Comparison of ENCODE assay signal across 1 cellular context in genomic region chr2:241686649-241687425, GRCh38.
TF ChIP-seq lines count a peak whose summit lies in the region.

Gene DTYMK (minus strand): TSS chr2:241686815. CDS start chr2:241686783, 32 bp downstream.

TF ChIP-seq in HepG2, 621 proteins besides CTCF, POLR2A, EP300 and RAD21 (continued from another document and continues in another):
- TF ChIP-seq TERF1 (CRISPR knock-in tag; IDR thresholded peaks at IDR 0.05) (peak; percentile 89; the same call in 1 of the 2 replicates), SNAPC5 (CRISPR knock-in tag; IDR thresholded peaks at IDR 0.05; ENCODE audit: borderline replicate concordance) (peak; percentile 67; the same call in 1 of the 2 replicates), PAX8 (CRISPR knock-in tag; IDR thresholded peaks at IDR 0.05; ENCODE audit: borderline replicate concordance) (0 out of 2 replicates have a peak, but pooled peaks have one; percentile 27), NFE2L1 (CRISPR knock-in tag; IDR thresholded peaks at IDR 0.05; ENCODE audit: borderline replicate concordance) (peak; percentile 10; the same call in 1 of the 2 replicates), ZBTB33 (CRISPR knock-in tag; IDR thresholded peaks at IDR 0.05) (no peak; the same call in 1 of the 2 replicates), KDM2A (CRISPR knock-in tag; IDR thresholded peaks at IDR 0.05; ENCODE audit: borderline replicate concordance, low read depth) (peak; percentile 90), ZSCAN29 (CRISPR knock-in tag; conservative IDR thresholded peaks at IDR 0.05) (peak; percentile 100), ZBTB4 (CRISPR knock-in tag; IDR thresholded peaks at IDR 0.05; ENCODE audit: borderline replicate concordance) (no peak; the same call in 1 of the 2 replicates), NFRKB (IDR thresholded peaks at IDR 0.05) (no peak), MED8 (CRISPR knock-in tag; IDR thresholded peaks at IDR 0.05; ENCODE audit: insufficient replicate concordance) (peak; percentile 89), KLF11 (CRISPR knock-in tag; IDR thresholded peaks at IDR 0.05) (no peak), ZNF7 (CRISPR knock-in tag; IDR thresholded peaks at IDR 0.05) (no peak), ZNF629 (CRISPR knock-in tag; conservative IDR thresholded peaks at IDR 0.05) (peak; percentile 46; the same call in 1 of the 2 replicates), CBFB (CRISPR knock-in tag; IDR thresholded peaks at IDR 0.05) (peak; percentile 55), ZNF513 (CRISPR knock-in tag; conservative IDR thresholded peaks at IDR 0.05) (no peak), SATB2 (CRISPR knock-in tag; IDR thresholded peaks at IDR 0.05) (peak; percentile 71; the same call in 1 of the 2 replicates), PTBP1 (IDR thresholded peaks at IDR 0.05; ENCODE audit: low read depth, low read length, poor library complexity, severe bottlenecking) (no peak), ZNF570 (CRISPR knock-in tag; IDR thresholded peaks at IDR 0.05; ENCODE audit: borderline replicate concordance) (peak; percentile 25; the same call in 1 of the 2 replicates), NFE2L2 (IDR thresholded peaks at IDR 0.05; ENCODE audit: low read length) (no peak), ZMAT5 (CRISPR knock-in tag; IDR thresholded peaks at IDR 0.05; ENCODE audit: borderline replicate concordance, low read depth) (no peak; the same call in 1 of the 2 replicates), RFX1 (IDR thresholded peaks at IDR 0.05) (no peak), AKAP8 (CRISPR knock-in tag; IDR thresholded peaks at IDR 0.05) (peak; percentile 56; the same call in 1 of the 2 replicates), ZNF510 (CRISPR knock-in tag; IDR thresholded peaks at IDR 0.05; ENCODE audit: low read depth) (0 out of 2 replicates have a peak, but pooled peaks have one; percentile 26), NCOA2 (CRISPR knock-in tag; IDR thresholded peaks at IDR 0.05) (peak; percentile 37; the same call in 1 of the 2 replicates), ZFP36 (IDR thresholded peaks at IDR 0.05; ENCODE audit: borderline replicate concordance, low read depth, low read length, partially characterized antibody) (no peak), HNF1B (CRISPR knock-in tag; IDR thresholded peaks at IDR 0.05) (no peak), CHD2 (IDR thresholded peaks at IDR 0.05; ENCODE audit: low read depth, low read length) (peak; percentile 87), ZNF414 (CRISPR knock-in tag; IDR thresholded peaks at IDR 0.05) (peak; percentile 92), NAIF1 (CRISPR knock-in tag; IDR thresholded peaks at IDR 0.05; ENCODE audit: borderline replicate concordance) (no peak), XBP1 (CRISPR knock-in tag; IDR thresholded peaks at IDR 0.05) (no peak), SOX5 (CRISPR knock-in tag; IDR thresholded peaks at IDR 0.05; ENCODE audit: borderline replicate concordance) (0 out of 2 replicates have a peak, but pooled peaks have one; percentile 15), ZNF749 (CRISPR knock-in tag; IDR thresholded peaks at IDR 0.05; ENCODE audit: borderline replicate concordance) (peak; percentile 78; the same call in 1 of the 2 replicates), GRHL1 (CRISPR knock-in tag; conservative IDR thresholded peaks at IDR 0.05) (no peak; the same call in 1 of the 2 replicates), RFX3 (CRISPR knock-in tag; IDR thresholded peaks at IDR 0.05) (no peak), ZNF263 (CRISPR knock-in tag; IDR thresholded peaks at IDR 0.05) (peak; percentile 69), MXD4 (CRISPR knock-in tag; IDR thresholded peaks at IDR 0.05) (peak; percentile 78), E2F2 (CRISPR knock-in tag; IDR thresholded peaks at IDR 0.05; ENCODE audit: borderline replicate concordance) (peak; percentile 15; the same call in 1 of the 2 replicates), TSC22D2 (CRISPR knock-in tag; IDR thresholded peaks at IDR 0.05; ENCODE audit: borderline replicate concordance) (no peak), CSRNP1 (CRISPR knock-in tag; IDR thresholded peaks at IDR 0.05) (peak; percentile 96), ZSCAN9 (CRISPR knock-in tag; IDR thresholded peaks at IDR 0.05; ENCODE audit: borderline replicate concordance) (peak; percentile 31), EED (CRISPR knock-in tag; IDR thresholded peaks at IDR 0.05) (peak; percentile 61; the same call in 1 of the 2 replicates), BHLHE40 (IDR thresholded peaks at IDR 0.05; ENCODE audit: low read length) (peak; percentile 77), ZNF234 (CRISPR knock-in tag; conservative IDR thresholded peaks at IDR 0.05) (0 out of 2 replicates have a peak, but pooled peaks have one; percentile 59), ZFP82 (CRISPR knock-in tag; IDR thresholded peaks at IDR 0.05; ENCODE audit: borderline replicate concordance) (peak; percentile 76; the same call in 1 of the 2 replicates), ZNF883 (CRISPR knock-in tag; IDR thresholded peaks at IDR 0.05; ENCODE audit: not compliant biosample characterization) (peak; percentile 76), SMARCC2 (IDR thresholded peaks at IDR 0.05) (no peak), U2AF1 (optimal IDR thresholded peaks at IDR 0.05; ENCODE audit: low read depth, low read length) (no peak), ZNF12 (CRISPR knock-in tag; IDR thresholded peaks at IDR 0.05) (no peak), ZNF562 (CRISPR knock-in tag; IDR thresholded peaks at IDR 0.05; ENCODE audit: borderline replicate concordance) (peak; percentile 67; the same call in 1 of the 2 replicates), IRF2 (CRISPR knock-in tag; IDR thresholded peaks at IDR 0.05) (peak; percentile 88; the same call in 1 of the 2 replicates)
